19 cellular contexts compared by ENCODE assay signal in the genomic region with DNA sequence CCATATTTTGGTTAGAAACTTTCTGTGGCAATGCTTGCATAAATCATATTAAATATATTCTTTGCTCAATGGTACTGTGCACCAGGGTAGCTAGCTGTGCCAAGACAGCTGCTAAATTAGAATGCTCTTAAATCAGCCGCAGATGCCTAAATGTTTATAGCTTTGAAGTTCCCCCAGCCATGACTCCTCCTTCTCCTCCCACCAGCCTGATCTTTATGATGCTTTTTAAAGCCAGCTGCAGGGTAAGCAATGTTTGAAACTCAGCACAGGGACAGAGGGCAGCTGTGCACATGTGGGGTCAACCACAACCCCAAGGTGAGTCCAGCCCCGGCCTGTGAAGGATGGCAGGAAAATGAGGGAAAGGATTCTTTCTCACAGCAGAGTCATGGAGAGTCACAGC.
DNase-seq lines count a peak whose midpoint lies in the region; ATAC-seq and TF ChIP-seq lines count a peak whose summit lies in the region.
"Had no signal": no experiment of that assay in that cellular context is flagged by ENCODE, and none has a peak within 500 bp of the region (broad histone marks: within the 10 kb centered on the region; RNA-seq: fewer than 3 reads in every experiment).

No MANE protein-coding gene starts in this region.

- no peaks in the 10 kb centered on the region for H3F3A ChIP-seq in OCI-LY1 (ENCODE audit: insufficient read depth, low read length)

- peak overlapping the region; percentile 76 for H3K27ac ChIP-seq in OCI-LY1 (ENCODE audit: low read depth, low read length, poor library complexity, severe bottlenecking)

- no peaks in the 10 kb centered on the region for H3K9me2 ChIP-seq in OCI-LY1 (ENCODE audit: low read depth, low read length)

- peaks cover 3 to 20% (median 9%) of the 10 kb centered on the region in 6 donors for H3K9me3 Mint-ChIP-seq in immature natural killer cell

- H3K4me3 Mint-ChIP-seq in immature natural killer cell, result peak overlapping the region in 1 of 5 donors; percentile 29
- H3K4me3 Mint-ChIP-seq: CD4-positive, CD25-positive, alpha-beta regulatory T cell had no signal

- no peak overlapping the region for H2AFZ ChIP-seq in OCI-LY1 (ENCODE audit: low read length)

- no peaks in the 10 kb centered on the region for H3K36me3 ChIP-seq in OCI-LY1 (ENCODE audit: insufficient read depth, low read length)

- H3K4me1 ChIP-seq in OCI-LY1 (ENCODE audit: insufficient read depth, low read length, severe bottlenecking), result peaks cover 31% of the 10 kb centered on the region
- H3K4me1 ChIP-seq: Caco-2 had no signal

- TF ChIP-seq CTCF in OCI-LY1 (IDR thresholded peaks at IDR 0.05; ENCODE audit: low read length), result no peak

- H3K9ac ChIP-seq in OCI-LY1 (ENCODE audit: low read length), result no peak overlapping the region; the same call in 1 of the 2 replicates

- H3K27me3 ChIP-seq in OCI-LY1 (ENCODE audit: insufficient read depth, low read length), result no peaks in the 10 kb centered on the region; the same call in 1 of the 2 replicates

- H3K79me2 ChIP-seq in OCI-LY1 (ENCODE audit: insufficient read depth, low read length), result no peaks in the 10 kb centered on the region

- no peak for ATAC-seq in HG02678 (IDR thresholded peaks at IDR 0.05; ENCODE audit: unreplicated experiment)

- H3K4me1 Mint-ChIP-seq in immature natural killer cell, result peaks cover 50 to 75% of the 10 kb centered on the region in 2 donors
- H3K4me1 Mint-ChIP-seq: CD4-positive, CD25-positive, alpha-beta regulatory T cell had no signal

- H3K4me2 ChIP-seq in OCI-LY1 (ENCODE audit: low read length), result no peak overlapping the region; the same call in 1 of the 2 replicates

- peaks cover 0 to 5% (median 4%) of the 10 kb centered on the region in 3 donors for H3K36me3 Mint-ChIP-seq in immature natural killer cell
- H3K36me3 Mint-ChIP-seq: CD4-positive, CD25-positive, alpha-beta regulatory T cell had no signal

- H3K27me3 Mint-ChIP-seq in immature natural killer cell (ENCODE audit: low read depth in 3 of 3), result peaks cover 0 to 14% (median 9%) of the 10 kb centered on the region in 3 donors

- H3K27ac Mint-ChIP-seq in immature natural killer cell, result peak overlapping the region in 4 of 6 donors; percentile 28 to 68 (median 63)
- H3K27ac Mint-ChIP-seq: CD4-positive, CD25-positive, alpha-beta regulatory T cell had no signal

- no peaks in the 10 kb centered on the region for H3K9me3 ChIP-seq in OCI-LY1 (ENCODE audit: low read length)
- H3K9me3 ChIP-seq: Caco-2 had no signal

- H3K4me3 ChIP-seq in OCI-LY1 (ENCODE audit: low read depth, low read length, poor library complexity, severe bottlenecking), result no peak overlapping the region
- H3K4me3 ChIP-seq in skeletal muscle cell (ENCODE audit: low read depth, low read length), result no peak overlapping the region

- DNase-seq in ELR (ENCODE audit: low read depth) (peak; percentile 0), immature natural killer cell (no peak), skeletal muscle cell (ENCODE audit: low read depth) (peak; percentile 2), NCI-H187 (lab: John Stamatoyannopoulos, UW) (no peak), OCI-M1 (lab: John Stamatoyannopoulos, UW) (no peak), DMS53 treated with DMSO at 0.1 percent for 48 hours (lab: John Stamatoyannopoulos, UW; ENCODE audit: unreplicated experiment) (no peak)
- DNase-seq: ACHN; AML-193; Caco-2; CD4-positive, CD25-positive, alpha-beta regulatory T cell; DMS79; Karpas-422; MM.1S; NCI-H1105 treated with DMSO at 0.1 percent for 48 hours; NCI-H1694 treated with DMSO at 0.1 percent for 48 hours; NCI-H526 treated with DMSO at 0.1 percent for 48 hours; SW 1271 had no signal

- no peaks in the 10 kb centered on the region for H4K20me1 ChIP-seq in OCI-LY1 (ENCODE audit: insufficient read depth, low read length)

Comparison
In these comparisons a context has a peak if more than half of its experiments do, and no peak if none do; other contexts are left out.
1. DNase-seq: peak in ELR (single experiment) and skeletal muscle cell (single experiment); none in immature natural killer cell (0 of 3), NCI-H187 (0 of 2), OCI-M1 (single experiment) and DMS53 treated with DMSO at 0.1 percent for 48 hours (single experiment).